Comparison of ENCODE assay signal across 8 cellular contexts in the genomic region with DNA sequence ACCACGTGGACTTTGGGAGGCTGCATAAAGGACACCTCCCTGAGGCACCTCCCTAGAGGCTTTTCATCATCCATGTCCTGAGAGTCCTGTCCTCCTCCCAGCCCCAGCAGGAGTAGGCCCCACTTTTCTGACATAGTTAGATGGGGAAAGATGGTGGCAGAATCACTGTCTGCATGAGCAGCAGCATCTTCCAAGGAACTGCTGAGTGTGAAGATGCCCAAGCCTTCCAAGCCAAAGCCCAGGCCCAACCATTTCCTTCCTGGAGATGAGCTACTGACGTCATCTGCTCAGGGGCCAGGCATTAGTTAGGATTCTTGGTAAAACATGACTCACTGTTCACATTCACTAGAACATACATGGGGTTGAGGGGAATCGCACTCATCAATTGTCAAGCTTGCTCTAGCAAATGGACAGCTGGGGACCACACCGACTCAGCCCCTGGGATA.
DNase-seq lines count a peak whose midpoint lies in the region; ATAC-seq and TF ChIP-seq lines count a peak whose summit lies in the region.

No MANE protein-coding gene starts in this region.

- ATAC-seq in SK-N-SH treated with all-trans-retinoic acid at 6 μM for 48 hours (peak; percentile 43), HG03039 (IDR thresholded peaks at IDR 0.05; ENCODE audit: unreplicated experiment) (no peak)

- DNase-seq in activated T-cell treated with anti-CD3 and anti-CD28 coated beads for 48 hours (ENCODE audit: low read depth) (peak; percentile 59), fibroblast of gingiva (ENCODE audit: low read depth) (peak; percentile 68), NCI-H446 (lab: John Stamatoyannopoulos, UW) (no peak), activated gamma-delta T cell treated with Interleukin-2 at 50 U/mL for 16 hours (no peak)
- no peak for DNase-seq in activated T-cell treated with anti-CD3 and anti-CD28 coated beads, Interleukin-2, amount 50 U/mL, for 1 hour
- DNase-seq in stimulated activated CD8-positive, alpha-beta memory T cell treated with anti-CD3 and anti-CD28 coated beads, Interleukin-15, amount 100 ng/mL, for 48 hours (ENCODE audit: low read depth in 2 of 2): peak; percentile 56 to 68

TF ChIP-seq in SK-N-SH treated with all-trans-retinoic acid at 6 μM for 48 hours, 23 proteins besides CTCF, POLR2A, EP300 and RAD21:
- TF ChIP-seq ISL1 (CRISPR knock-in tag; IDR thresholded peaks at IDR 0.05): no peak
- TF ChIP-seq TSHZ2 (CRISPR knock-in tag; IDR thresholded peaks at IDR 0.05): no peak
- TF ChIP-seq PPARA (CRISPR knock-in tag; IDR thresholded peaks at IDR 0.05; ENCODE audit: borderline replicate concordance): no peak
- no peak for TF ChIP-seq GLIS3 (CRISPR knock-in tag; IDR thresholded peaks at IDR 0.05)
- no peak for TF ChIP-seq ZNF70 (CRISPR knock-in tag; IDR thresholded peaks at IDR 0.05)
- no peak for TF ChIP-seq PATZ1 (CRISPR knock-in tag; IDR thresholded peaks at IDR 0.05; ENCODE audit: borderline replicate concordance)
- TF ChIP-seq ZNF8 (CRISPR knock-in tag; IDR thresholded peaks at IDR 0.05): no peak
- no peak for TF ChIP-seq CSDC2 (CRISPR knock-in tag; IDR thresholded peaks at IDR 0.05)
- no peak for TF ChIP-seq OSR1 (CRISPR knock-in tag; IDR thresholded peaks at IDR 0.05)
- TF ChIP-seq BACH2 (CRISPR knock-in tag; IDR thresholded peaks at IDR 0.05; ENCODE audit: borderline replicate concordance): no peak
- TF ChIP-seq SNAI2 (CRISPR knock-in tag; IDR thresholded peaks at IDR 0.05): no peak
- TF ChIP-seq, protein P1, sequence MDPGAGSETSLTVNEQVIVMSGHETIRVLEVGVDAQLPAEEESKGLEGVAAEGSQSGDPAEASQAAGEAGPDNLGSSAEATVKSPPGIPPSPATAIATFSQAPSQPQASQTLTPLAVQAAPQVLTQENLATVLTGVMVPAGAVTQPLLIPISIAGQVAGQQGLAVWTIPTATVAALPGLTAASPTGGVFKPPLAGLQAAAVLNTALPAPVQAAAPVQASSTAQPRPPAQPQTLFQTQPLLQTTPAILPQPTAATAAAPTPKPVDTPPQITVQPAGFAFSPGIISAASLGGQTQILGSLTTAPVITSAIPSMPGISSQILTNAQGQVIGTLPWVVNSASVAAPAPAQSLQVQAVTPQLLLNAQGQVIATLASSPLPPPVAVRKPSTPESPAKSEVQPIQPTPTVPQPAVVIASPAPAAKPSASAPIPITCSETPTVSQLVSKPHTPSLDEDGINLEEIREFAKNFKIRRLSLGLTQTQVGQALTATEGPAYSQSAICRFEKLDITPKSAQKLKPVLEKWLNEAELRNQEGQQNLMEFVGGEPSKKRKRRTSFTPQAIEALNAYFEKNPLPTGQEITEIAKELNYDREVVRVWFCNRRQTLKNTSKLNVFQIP (CRISPR knock-in tag; IDR thresholded peaks at IDR 0.05; ENCODE audit: borderline replicate concordance, low read depth): no peak
- TF ChIP-seq ZNF565 (CRISPR knock-in tag; conservative IDR thresholded peaks at IDR 0.05; ENCODE audit: low read depth): no peak
- no peak for TF ChIP-seq ZFP3 (CRISPR knock-in tag; IDR thresholded peaks at IDR 0.05)
- no peak for TF ChIP-seq ZC3H10 (CRISPR knock-in tag; IDR thresholded peaks at IDR 0.05)
- TF ChIP-seq ZFP30 (CRISPR knock-in tag; IDR thresholded peaks at IDR 0.05): no peak
- no peak for TF ChIP-seq ESRRG (CRISPR knock-in tag; IDR thresholded peaks at IDR 0.05)
- no peak for TF ChIP-seq ARNTL (CRISPR knock-in tag; IDR thresholded peaks at IDR 0.05; ENCODE audit: borderline replicate concordance, low read depth)

Comparison
In these comparisons a context has a peak if more than half of its experiments do, and no peak if none do; other contexts are left out.
1. DNase-seq: peak in activated T-cell treated with anti-CD3 and anti-CD28 coated beads for 48 hours (single experiment), fibroblast of gingiva (single experiment) and stimulated activated CD8-positive, alpha-beta memory T cell treated with anti-CD3 and anti-CD28 coated beads, Interleukin-15, amount 100 ng/mL, for 48 hours (2 of 2); none in activated T-cell treated with anti-CD3 and anti-CD28 coated beads, Interleukin-2, amount 50 U/mL, for 1 hour (single experiment), NCI-H446 (0 of 2) and activated gamma-delta T cell treated with Interleukin-2 at 50 U/mL for 16 hours (single experiment).